8 cellular contexts compared by ENCODE assay signal in genomic region chr3:129604223-129604941, GRCh38. TPM values are rescaled to one million over a fixed set of nuclear protein-coding genes. Genes with fewer than 3 reads are reported as not detected.
DNase-seq lines count a peak whose midpoint lies in the region; ATAC-seq and TF ChIP-seq lines count a peak whose summit lies in the region.

No MANE protein-coding gene starts in this region.

- 89% methylated on average over 9 of the region's 9 CpGs for WGBS in SK-N-SH (ENCODE audit: low lambda C conversion rate)

- peaks cover 25% of the 10 kb centered on the region for H3K79me2 ChIP-seq in SK-N-SH (ENCODE audit: insufficient read depth)

- H2AFZ ChIP-seq in SK-N-SH (ENCODE audit: low read depth): no peak overlapping the region

- no peak for TF ChIP-seq EP300 in SK-N-SH (IDR thresholded peaks at IDR 0.05; ENCODE audit: borderline replicate concordance in 1 of 2, low read depth in 1 of 2, low read length in 1 of 2)

- no peaks in the 10 kb centered on the region for H3K9me2 ChIP-seq in SK-N-SH

- H3K27ac ChIP-seq in SK-N-SH (ENCODE audit: low read depth in 2 of 2, low read length in 1 of 2): peak overlapping the region in 1 of 2 experiments; percentile 71; a peak in 1 of 4 replicates
- H3K27ac ChIP-seq in brain microvascular endothelial cell: peak overlapping the region; percentile 88
- H3K27ac ChIP-seq in lower lobe of right lung: peak overlapping the region; percentile 89
- peak overlapping the region; percentile 70 to 76 for H3K27ac ChIP-seq in thoracic aorta

- CTCF ChIA-PET in SK-N-SH (lab: Yijun Ruan, JAX): interaction anchor here (1.0 kb wide), 1 partner anchor 13 kb away, joined by 3 read pairs; no protein-coding TSS in a partner anchor

- peaks cover 11% of the 10 kb centered on the region for H3F3A ChIP-seq in SK-N-SH (replicated peaks; ENCODE audit: insufficient read depth)

- H3K9ac ChIP-seq in SK-N-SH: no peak overlapping the region

- TF ChIP-seq CTCF in SK-N-SH (IDR thresholded peaks at IDR 0.05) (no peak), brain microvascular endothelial cell (IDR thresholded peaks at IDR 0.05; ENCODE audit: low read depth, low read length, missing control alignments) (no peak), lower lobe of right lung (IDR thresholded peaks at IDR 0.05) (no peak), thoracic aorta (IDR thresholded peaks at IDR 0.05) (no peak)

- H3K9me3 ChIP-seq in SK-N-SH (no peaks in the 10 kb centered on the region), lower lobe of right lung (no peaks in the 10 kb centered on the region), thoracic aorta (no peaks in the 10 kb centered on the region)

- peaks cover 10 to 13% of the 10 kb centered on the region in 2 experiments; a peak in 2 of 4 replicates for H3K4me1 ChIP-seq in SK-N-SH (ENCODE audit: control insufficient read depth in 1 of 2, insufficient read depth in 2 of 2, low read depth in 1 of 2, low read length in 1 of 2)
- H3K4me1 ChIP-seq in lower lobe of right lung: peaks cover 78% of the 10 kb centered on the region
- H3K4me1 ChIP-seq in thoracic aorta (ENCODE audit: control insufficient read depth in 1 of 2, low read depth in 2 of 2): peaks cover 40 to 78% of the 10 kb centered on the region in 2 donors

- no peak for ATAC-seq in SK-N-SH treated with all-trans-retinoic acid at 6 μM for 48 hours
- ATAC-seq in lower lobe of right lung: no peak
- ATAC-seq in thoracic aorta (ENCODE audit: insufficient number of reproducible peaks, low FRiP score, low read depth): no peak
- no peak for ATAC-seq in GM21390 (IDR thresholded peaks at IDR 0.05; ENCODE audit: unreplicated experiment)
- ATAC-seq in GM21737 (IDR thresholded peaks at IDR 0.05; ENCODE audit: unreplicated experiment): no peak

- H3K36me3 ChIP-seq in SK-N-SH (replicated peaks in 1 of 2; ENCODE audit: control insufficient read depth in 1 of 2, insufficient read depth in 2 of 2, low read length in 1 of 2): no peaks in the 10 kb centered on the region
- no peaks in the 10 kb centered on the region for H3K36me3 ChIP-seq in brain microvascular endothelial cell (replicated peaks)
- H3K36me3 ChIP-seq in lower lobe of right lung: no peaks in the 10 kb centered on the region
- H3K36me3 ChIP-seq in thoracic aorta: no peaks in the 10 kb centered on the region

- POLR2A ChIA-PET in SK-N-SH (lab: Yijun Ruan, JAX): no interaction called here

- DNase-seq in SK-N-SH (no peak), brain microvascular endothelial cell (no peak), lower lobe of right lung (no peak), thoracic aorta (ENCODE audit: low spot score) (no peak), CD1c-positive myeloid dendritic cell (ENCODE audit: extremely low spot score) (no peak)

- in situ Hi-C loops in brain microvascular endothelial cell (cut with HindIII; ENCODE audit: low pct_ligation_motif_present, low sequenced_read_pairs): no loop called here

- H3K4me3 ChIP-seq in SK-N-SH (ENCODE audit: low read depth in 2 of 2, low read length in 1 of 2) (peak overlapping the region; percentile 24 to 50; a peak in 3 of 4 replicates), brain microvascular endothelial cell (ENCODE audit: low read depth, low read length) (peak overlapping the region; percentile 88), lower lobe of right lung (peak overlapping the region; percentile 70), thoracic aorta (peak overlapping the region; percentile 86)

- TF ChIP-seq RAD21 in SK-N-SH (IDR thresholded peaks at IDR 0.05; ENCODE audit: low read length): no peak

- H3K27me3 ChIP-seq in SK-N-SH (ENCODE audit: insufficient read depth) (no peaks in the 10 kb centered on the region), brain microvascular endothelial cell (replicated peaks) (no peaks in the 10 kb centered on the region), lower lobe of right lung (ENCODE audit: low read depth) (no peaks in the 10 kb centered on the region), thoracic aorta (replicated peaks; ENCODE audit: insufficient read depth) (no peaks in the 10 kb centered on the region)

- H3K4me2 ChIP-seq in SK-N-SH: peak overlapping the region; percentile 74

- peaks cover 14% of the 10 kb centered on the region for H4K20me1 ChIP-seq in SK-N-SH (ENCODE audit: insufficient read depth)

- intact Hi-C loops in lower lobe of right lung (cut with DNase I): no loop called here

TF ChIP-seq in SK-N-SH, 30 proteins besides CTCF, POLR2A, EP300 and RAD21 (continues in another document):
- TF ChIP-seq IRF3 (IDR thresholded peaks at IDR 0.05; ENCODE audit: low read depth, low read length): no peak
- no peak for TF ChIP-seq SIN3A (IDR thresholded peaks at IDR 0.05; ENCODE audit: borderline replicate concordance, low read depth, low read length)
- no peak for TF ChIP-seq TAF1 (IDR thresholded peaks at IDR 0.05; ENCODE audit: borderline replicate concordance, low read depth, low read length)
- no peak for TF ChIP-seq FOXM1 (IDR thresholded peaks at IDR 0.05; ENCODE audit: low read depth)
- no peak for TF ChIP-seq RCOR1 (IDR thresholded peaks at IDR 0.05; ENCODE audit: low read length)

TF ChIP-seq in SK-N-SH treated with all-trans-retinoic acid at 6 μM for 48 hours, 23 proteins besides CTCF, POLR2A, EP300 and RAD21:
- TF ChIP-seq TSHZ2 (CRISPR knock-in tag; IDR thresholded peaks at IDR 0.05) (no peak), PPARA (CRISPR knock-in tag; IDR thresholded peaks at IDR 0.05; ENCODE audit: borderline replicate concordance) (no peak)

RNA-seq across cellular contexts. Expression of gene PLXND1, which starts 2.1 kb away (rescaled TPM):
- polyA plus RNA-seq in SK-N-SH (2012; rRNA removed): 43.0 and 53.5 TPM in 2 replicates
- polyA plus RNA-seq in SK-N-SH (2012; cell fraction: cytosol; rRNA removed): 26.5 and 37.7 TPM in 2 replicates
- polyA plus RNA-seq in SK-N-SH (2012; cell fraction: nucleus; rRNA removed): 122 and 155 TPM in 2 replicates
- total RNA-seq in lower lobe of right lung (233 TPM), thoracic aorta (100 to 1,000 TPM; 207 to 246 TPM)

Comparison
In these comparisons a context has a peak if more than half of its experiments do, and no peak if none do; other contexts are left out.
1. H3K4me3 ChIP-seq: peak in every context shown above with its lines; median percentile 88 in brain microvascular endothelial cell; 86 in thoracic aorta; 70 in lower lobe of right lung; 37 in SK-N-SH.